In the genomic region with DNA sequence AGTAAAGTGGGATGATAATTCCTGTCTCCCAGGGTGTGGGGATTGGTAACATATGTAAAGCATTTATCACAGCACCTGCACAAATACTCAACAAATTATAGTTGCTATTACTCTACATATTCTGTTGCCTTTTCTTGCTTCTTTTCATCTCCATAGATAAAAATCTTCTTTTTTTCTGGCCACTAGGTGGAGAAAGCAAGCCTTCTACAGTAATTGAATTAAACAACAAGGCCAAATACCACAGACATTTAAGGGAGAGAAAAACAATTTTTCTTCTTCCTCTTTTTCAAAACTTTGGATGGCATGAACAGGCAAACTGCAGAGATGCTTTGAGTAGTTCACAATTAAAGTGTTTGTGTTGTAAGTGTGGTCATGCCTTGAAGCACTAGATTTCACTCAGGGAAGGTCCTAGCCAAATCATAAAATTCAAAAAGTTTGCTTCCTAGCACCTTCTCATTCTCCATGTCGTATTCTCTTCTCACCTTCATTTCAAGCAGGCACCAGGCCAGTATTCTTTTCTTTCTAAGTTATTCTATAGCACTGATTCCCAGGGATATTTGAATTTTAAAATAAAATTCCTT, we compare ENCODE assay signal across 8 cellular contexts.
DNase-seq lines count a peak whose midpoint lies in the region; ATAC-seq and TF ChIP-seq lines count a peak whose summit lies in the region.

No MANE protein-coding gene starts in this region.

- intact Hi-C loops in posterior vena cava (cut with DNase I), result loop anchor here in 1 of 2 donors (5.0 to 10.0 kb wide), 2 partner anchors 82 to 579 kb away; no protein-coding TSS in a partner anchor

- H3K79me2 ChIP-seq in SU-DHL-6 (ENCODE audit: insufficient read depth, low read length), result no peaks in the 10 kb centered on the region

- H3K27ac ChIP-seq in SU-DHL-6 (ENCODE audit: low read depth, low read length) (no peak overlapping the region), gastroesophageal sphincter (peak overlapping the region in 1 of 4 donors; percentile 37)

- CTCF ChIA-PET in GM10248 (lab: Yijun Ruan, JAX), result interaction anchor here (1.8 kb wide), 1 partner anchor 86 kb away, joined by 7 read pairs; no protein-coding TSS in a partner anchor

- H2AFZ ChIP-seq in SU-DHL-6 (ENCODE audit: low read depth, low read length, severe bottlenecking), result no peak overlapping the region

- no peak for DNase-seq in GM10248 (ENCODE audit: extremely low spot score)
- DNase-seq in LNCaP clone FGC (ENCODE audit: low read depth), result peak; percentile 13
- no peak for DNase-seq in retinal pigment epithelial cell (ENCODE audit: low read depth)
- DNase-seq in COLO829 (ENCODE audit: low spot score), result no peak
- no peak for DNase-seq in posterior vena cava (ENCODE audit: low spot score)

- no peaks in the 10 kb centered on the region for H3K9me2 ChIP-seq in SU-DHL-6 (replicated peaks; ENCODE audit: insufficient read depth, low read length)

- H4K20me1 ChIP-seq in SU-DHL-6 (ENCODE audit: low read depth, low read length), result no peaks in the 10 kb centered on the region

- H3K4me1 ChIP-seq in gastroesophageal sphincter, result peaks cover 0 to 11% (median 4%) of the 10 kb centered on the region in 3 donors

- ATAC-seq in gastroesophageal sphincter, result peak; percentile 28
- no peak for ATAC-seq in GM19455 (IDR thresholded peaks at IDR 0.05; ENCODE audit: unreplicated experiment)

- H3K4me3 ChIP-seq in LNCaP clone FGC (ENCODE audit: low read depth, low read length) (no peak overlapping the region), SU-DHL-6 (ENCODE audit: insufficient read depth, low read length, poor library complexity, severe bottlenecking) (no peak overlapping the region), gastroesophageal sphincter (no peak overlapping the region), retinal pigment epithelial cell (ENCODE audit: low read length) (no peak overlapping the region)

- TF ChIP-seq CTCF in GM10248 (IDR thresholded peaks at IDR 0.05; ENCODE audit: control extremely low read depth, extremely low read depth, low read depth, missing control alignments) (peak; percentile 41), LNCaP clone FGC (IDR thresholded peaks at IDR 0.05; ENCODE audit: control insufficient read depth, extremely low read depth, insufficient read depth) (peak; percentile 57), SU-DHL-6 (IDR thresholded peaks at IDR 0.05; ENCODE audit: insufficient read depth, low read length, poor library complexity, severe bottlenecking) (peak; percentile 69), gastroesophageal sphincter (IDR thresholded peaks at IDR 0.05) (peak; percentile 58 to 82 (median 76)), retinal pigment epithelial cell (conservative IDR thresholded peaks at IDR 0.05; ENCODE audit: low read depth, low read length) (peak; percentile 56)

- WGBS in gastroesophageal sphincter (ENCODE audit: low coverage in 1 of 2), 2 donors, result 22 to 25% methylated on average over 1 of the region's 1 CpG

- H3K27me3 ChIP-seq in SU-DHL-6 (ENCODE audit: low read length), result no peaks in the 10 kb centered on the region
- no peaks in the 10 kb centered on the region for H3K27me3 ChIP-seq in gastroesophageal sphincter

- POLR2A ChIA-PET in GM10248 (lab: Yijun Ruan, JAX), result no interaction called here

- H3K9me3 ChIP-seq in SU-DHL-6 (ENCODE audit: insufficient read depth, low read length) (no peaks in the 10 kb centered on the region), gastroesophageal sphincter (no peaks in the 10 kb centered on the region)

- no peak for TF ChIP-seq POLR2A in gastroesophageal sphincter (IDR thresholded peaks at IDR 0.05)

- no peaks in the 10 kb centered on the region for H3F3A ChIP-seq in SU-DHL-6 (ENCODE audit: insufficient read depth)

- TF ChIP-seq EP300 in gastroesophageal sphincter (IDR thresholded peaks at IDR 0.05), result no peak

- no peak overlapping the region for H3K4me2 ChIP-seq in SU-DHL-6 (ENCODE audit: low read depth, low read length, poor library complexity, severe bottlenecking)

- no peak overlapping the region for H3K9ac ChIP-seq in SU-DHL-6 (ENCODE audit: low read length)

- H3K36me3 ChIP-seq in SU-DHL-6 (ENCODE audit: low read length) (no peaks in the 10 kb centered on the region), gastroesophageal sphincter (no peaks in the 10 kb centered on the region)
